In genomic region chr1:40802078-40803075, GRCh38 we compare ENCODE assay signal across 7 cellular contexts. TPM values are rescaled to one million over a fixed set of nuclear protein-coding genes. Genes with fewer than 3 reads are reported as not detected.
DNase-seq lines count a peak whose midpoint lies in the region; ATAC-seq and TF ChIP-seq lines count a peak whose summit lies in the region.

No MANE protein-coding gene starts in this region.

- DNase-seq in HUDEP-2 (lab: John Stamatoyannopoulos, UW; ENCODE audit: unreplicated experiment in 76 of 76) (peak in 72 of 76 experiments; percentile 6 to 86 (median 76)), left ventricle myocardium superior (peak; percentile 90), renal cortical epithelial cell (ENCODE audit: low read depth) (peak; percentile 43), uterus (peak; percentile 89)
- peak; percentile 90 for DNase-seq in activated naive CD8-positive, alpha-beta T cell treated with anti-CD3 and anti-CD28 coated beads, Interleukin-2, amount 10 ng/mL, durations not matched to agents 7 days and 5 days

- H3K4me1 ChIP-seq in uterus = peaks cover 13 to 24% of the 10 kb centered on the region in 2 donors

- TF ChIP-seq POLR2A in uterus (IDR thresholded peaks at IDR 0.05) = peak; percentile 30 to 36

- POLR2A ChIA-PET in activated naive CD8-positive, alpha-beta T cell treated with anti-CD3 and anti-CD28 coated beads, Interleukin-2, amount 10 ng/mL, durations not matched to agents 7 days and 5 days (lab: Charles Lee) = no interaction called here

- no peaks in the 10 kb centered on the region for H3K9me2 ChIP-seq in SU-DHL-6 (replicated peaks; ENCODE audit: insufficient read depth, low read length)

- no peaks in the 10 kb centered on the region for H4K20me1 ChIP-seq in SU-DHL-6 (ENCODE audit: low read depth, low read length)

- H3K4me1 Mint-ChIP-seq in activated naive CD8-positive, alpha-beta T cell treated with anti-CD3 and anti-CD28 coated beads, Interleukin-2, amount 10 ng/mL, durations not matched to agents 7 days and 5 days = peaks cover 18% of the 10 kb centered on the region

- H3K27me3 ChIP-seq in SU-DHL-6 (ENCODE audit: low read length) = no peaks in the 10 kb centered on the region
- H3K27me3 ChIP-seq in uterus = no peaks in the 10 kb centered on the region

- H3K36me3 Mint-ChIP-seq in activated naive CD8-positive, alpha-beta T cell treated with anti-CD3 and anti-CD28 coated beads, Interleukin-2, amount 10 ng/mL, durations not matched to agents 7 days and 5 days = no peaks in the 10 kb centered on the region

- H3K27me3 Mint-ChIP-seq in activated naive CD8-positive, alpha-beta T cell treated with anti-CD3 and anti-CD28 coated beads, Interleukin-2, amount 10 ng/mL, durations not matched to agents 7 days and 5 days = peaks cover 1% of the 10 kb centered on the region

- H3K9ac ChIP-seq in SU-DHL-6 (ENCODE audit: low read length) = peak overlapping the region; percentile 30; the same call in 1 of the 2 replicates

- no peaks in the 10 kb centered on the region for H3K9me3 ChIP-seq in SU-DHL-6 (ENCODE audit: insufficient read depth, low read length)
- no peaks in the 10 kb centered on the region for H3K9me3 ChIP-seq in uterus

- no peak for TF ChIP-seq CTCF in SU-DHL-6 (IDR thresholded peaks at IDR 0.05; ENCODE audit: insufficient read depth, low read length, poor library complexity, severe bottlenecking)
- no peak for TF ChIP-seq CTCF in uterus (IDR thresholded peaks at IDR 0.05)

- no peaks in the 10 kb centered on the region for H3K9me3 Mint-ChIP-seq in activated naive CD8-positive, alpha-beta T cell treated with anti-CD3 and anti-CD28 coated beads, Interleukin-2, amount 10 ng/mL, durations not matched to agents 7 days and 5 days

- H3K27ac ChIP-seq in SU-DHL-6 (ENCODE audit: low read depth, low read length) (no peak overlapping the region), uterus (peak overlapping the region; percentile 87 to 88)

- H3K36me3 ChIP-seq in SU-DHL-6 (ENCODE audit: low read length) = no peaks in the 10 kb centered on the region
- H3K36me3 ChIP-seq in uterus = no peaks in the 10 kb centered on the region

- H3K4me3 ChIP-seq in SU-DHL-6 (ENCODE audit: insufficient read depth, low read length, poor library complexity, severe bottlenecking) (peak overlapping the region; percentile 44), uterus (peak overlapping the region; percentile 24 to 34)

- peak overlapping the region; percentile 64 for H3K4me2 ChIP-seq in SU-DHL-6 (ENCODE audit: low read depth, low read length, poor library complexity, severe bottlenecking)

- no peaks in the 10 kb centered on the region for H3K79me2 ChIP-seq in SU-DHL-6 (ENCODE audit: insufficient read depth, low read length)

- intact Hi-C loops in left ventricle myocardium superior (cut with micrococcal nuclease) (no loop called here), uterus (cut with DNase I; ENCODE audit: low total_unique reads) (no loop called here)

- no peaks in the 10 kb centered on the region for H3F3A ChIP-seq in SU-DHL-6 (ENCODE audit: insufficient read depth)

- ATAC-seq in GM19035 (IDR thresholded peaks at IDR 0.05; ENCODE audit: unreplicated experiment) (peak; percentile 58), left ventricle myocardium superior (peak; percentile 86)
- ATAC-seq in activated naive CD8-positive, alpha-beta T cell treated with anti-CD3 and anti-CD28 coated beads, Interleukin-2, amount 10 ng/mL, durations not matched to agents 7 days and 5 days (ENCODE audit: low read depth) = peak; percentile 83

- H2AFZ ChIP-seq in SU-DHL-6 (ENCODE audit: low read depth, low read length, severe bottlenecking) = peak overlapping the region; percentile 56

- H3K27ac Mint-ChIP-seq in activated naive CD8-positive, alpha-beta T cell treated with anti-CD3 and anti-CD28 coated beads, Interleukin-2, amount 10 ng/mL, durations not matched to agents 7 days and 5 days = peak overlapping the region; percentile 48

- peak overlapping the region; percentile 65 for H3K4me3 Mint-ChIP-seq in activated naive CD8-positive, alpha-beta T cell treated with anti-CD3 and anti-CD28 coated beads, Interleukin-2, amount 10 ng/mL, durations not matched to agents 7 days and 5 days

RNA-seq across cellular contexts. Expression of gene KCNQ4, which starts 18.8 kb away (rescaled TPM):
- 1 to 10 TPM; 1.2 to 1.5 TPM for total RNA-seq in activated naive CD8-positive, alpha-beta T cell treated with anti-CD3 and anti-CD28 coated beads, Interleukin-2, amount 10 ng/mL, durations not matched to agents 7 days and 5 days
- total RNA-seq in left ventricle myocardium superior (1.9 TPM), renal cortical epithelial cell (0.20 and 0.87 TPM in 2 replicates), uterus (10 to 100 TPM in 1 of 4 donors, 1 to 10 TPM in 2, not detected in 1; 2.7 to 13.4 (median 7.4) TPM)

RNA-seq across cellular contexts. Expression of gene CITED4, which starts 59.8 kb away (rescaled TPM):
- total RNA-seq in activated naive CD8-positive, alpha-beta T cell treated with anti-CD3 and anti-CD28 coated beads, Interleukin-2, amount 10 ng/mL, durations not matched to agents 7 days and 5 days = 10 to 100 TPM; 13.1 to 15.0 TPM
- total RNA-seq in left ventricle myocardium superior (45.4 TPM), renal cortical epithelial cell (33.5 and 45.1 TPM in 2 replicates), uterus (10 to 100 TPM in 3 of 4 donors, 1 to 10 TPM in 1; 4.1 to 99.9 (median 19.9) TPM)
